ENCODE assay signal across 29 cellular contexts in the genomic region with DNA sequence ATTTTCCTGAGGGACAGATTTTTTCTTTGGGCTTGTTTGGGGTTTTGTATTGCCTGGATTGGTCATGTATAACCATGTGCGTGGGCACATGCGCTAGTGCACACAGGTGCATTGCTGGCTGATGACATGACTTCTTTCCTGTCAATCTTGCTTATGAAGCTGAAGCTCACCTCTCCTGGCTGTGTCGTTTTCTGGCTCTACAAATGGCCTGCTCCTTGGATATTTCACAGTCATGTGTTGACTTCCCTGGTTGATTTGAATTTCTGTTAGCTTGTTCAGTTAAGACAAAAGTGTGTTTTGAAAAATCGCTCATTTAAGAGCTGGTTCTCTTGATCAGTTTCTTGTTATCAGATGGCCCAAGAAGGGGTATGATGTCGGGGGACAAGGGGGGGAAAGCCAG. TPM values are rescaled to one million over a fixed set of nuclear protein-coding genes. Genes with fewer than 3 reads are reported as not detected.
"Had no signal": no experiment of that assay in that cellular context is flagged by ENCODE, and none has a peak within 500 bp of the region (broad histone marks: within the 10 kb centered on the region; RNA-seq: fewer than 3 reads in every experiment).

No MANE protein-coding gene starts in this region.

- H3K4me3 ChIP-seq: ascending aorta, coronary artery, dorsolateral prefrontal cortex, gastrocnemius medialis, heart left ventricle had no signal

- H3K27ac Mint-ChIP-seq: activated CD4-positive, alpha-beta memory T cell treated with anti-CD3 and anti-CD28 coated beads, Interleukin-2, amount 10 ng/mL, durations not matched to agents 7 days and 5 days; activated naive CD4-positive, alpha-beta T cell treated with anti-CD3 and anti-CD28 coated beads, Interleukin-2, amount 10 ng/mL, durations not matched to agents 7 days and 5 days; activated naive CD4-positive, alpha-beta T cell treated with anti-CD3 and anti-CD28 coated beads, Interleukin-2, amount 50 U/mL, for 72 hours; activated naive CD8-positive, alpha-beta T cell treated with anti-CD3 and anti-CD28 coated beads, Interleukin-2, amount 10 ng/mL, durations not matched to agents 7 days and 5 days; activated T-cell treated with anti-CD3 and anti-CD28 coated beads, Interleukin-2, amount 50 U/mL, for 24 hours; activated T-cell treated with anti-CD3 and anti-CD28 coated beads, Interleukin-2, amount 50 U/mL, for 72 hours; brain; dendritic cell treated with granulocyte-macrophage colony-stimulating factor and Interleukin-4, amounts not matched to agents 40 ng/mL and 50 ng/mL, for 4 days had no signal

- H3K4me1 ChIP-seq: foreskin keratinocyte had no signal

- DNase-seq: activated CD4-positive, alpha-beta memory T cell treated with anti-CD3 and anti-CD28 coated beads, Interleukin-2, amount 10 ng/mL, durations not matched to agents 7 days and 5 days; activated CD4-positive, alpha-beta T cell treated with anti-CD3 and anti-CD28 coated beads for 1 hour; activated CD4-positive, alpha-beta T cell treated with anti-CD3 and anti-CD28 coated beads for 4 hours; activated CD4-positive, alpha-beta T cell treated with anti-CD3 and anti-CD28 coated beads, Interleukin-2, amount 10 ng/mL, durations not matched to agents 7 days and 5 days; activated CD4-positive, alpha-beta T cell treated with anti-CD3 and anti-CD28 coated beads, Interleukin-2, amount 50 U/mL, for 4 hours; activated CD8-positive, alpha-beta memory T cell treated with anti-CD3 and anti-CD28 coated beads, Interleukin-2, amount 50 U/mL, for 48 hours; activated gamma-delta T cell; activated naive CD4-positive, alpha-beta T cell; activated naive CD4-positive, alpha-beta T cell treated with anti-CD3 and anti-CD28 coated beads, Interleukin-2, amount 10 ng/mL, durations not matched to agents 7 days and 5 days; activated naive CD8-positive, alpha-beta T cell treated with anti-CD3 and anti-CD28 coated beads, Interleukin-2, amount 10 ng/mL, durations not matched to agents 7 days and 5 days; activated T-cell treated with anti-CD3 and anti-CD28 coated beads for 4 hours; activated T-cell treated with anti-CD3 and anti-CD28 coated beads, Interleukin-2, amount 50 U/mL, for 24 hours; activated T-cell treated with anti-CD3 and anti-CD28 coated beads, Interleukin-2, amount 50 U/mL, for 72 hours; dorsolateral prefrontal cortex; effector memory CD4-positive, alpha-beta T cell; endodermal cell; gastrocnemius medialis; glutamatergic neuron; heart left ventricle; T-helper 2 cell had no signal

- H3K27me3 ChIP-seq: ascending aorta, dorsolateral prefrontal cortex, foreskin keratinocyte, gastrocnemius medialis, heart left ventricle had no signal

- H3K4me3 Mint-ChIP-seq: activated CD4-positive, alpha-beta memory T cell treated with anti-CD3 and anti-CD28 coated beads, Interleukin-2, amount 10 ng/mL, durations not matched to agents 7 days and 5 days; activated CD4-positive, alpha-beta T cell treated with anti-CD3 and anti-CD28 coated beads, Interleukin-2, amount 10 ng/mL, durations not matched to agents 7 days and 5 days; activated naive CD4-positive, alpha-beta T cell treated with anti-CD3 and anti-CD28 coated beads, Interleukin-2, amount 10 ng/mL, durations not matched to agents 7 days and 5 days; activated naive CD8-positive, alpha-beta T cell treated with anti-CD3 and anti-CD28 coated beads, Interleukin-2, amount 10 ng/mL, durations not matched to agents 7 days and 5 days; activated T-cell treated with anti-CD3 and anti-CD28 coated beads, Interleukin-2, amount 50 U/mL, for 24 hours; activated T-cell treated with anti-CD3 and anti-CD28 coated beads, Interleukin-2, amount 50 U/mL, for 72 hours; brain; central memory CD8-positive, alpha-beta T cell; dendritic cell treated with granulocyte-macrophage colony-stimulating factor and Interleukin-4, amounts not matched to agents 40 ng/mL and 50 ng/mL, for 4 days; endodermal cell had no signal

- H3K4me1 Mint-ChIP-seq: activated CD4-positive, alpha-beta memory T cell treated with anti-CD3 and anti-CD28 coated beads, Interleukin-2, amount 10 ng/mL, durations not matched to agents 7 days and 5 days; activated CD4-positive, alpha-beta T cell treated with anti-CD3 and anti-CD28 coated beads, Interleukin-2, amount 10 ng/mL, durations not matched to agents 7 days and 5 days; activated naive CD4-positive, alpha-beta T cell treated with anti-CD3 and anti-CD28 coated beads, Interleukin-2, amount 10 ng/mL, durations not matched to agents 7 days and 5 days; activated naive CD8-positive, alpha-beta T cell treated with anti-CD3 and anti-CD28 coated beads, Interleukin-2, amount 10 ng/mL, durations not matched to agents 7 days and 5 days; central memory CD8-positive, alpha-beta T cell had no signal

- FAIRE-seq: bronchial epithelial cell had no signal

- H3K27me3 Mint-ChIP-seq: brain; central memory CD8-positive, alpha-beta T cell; dendritic cell treated with granulocyte-macrophage colony-stimulating factor and Interleukin-4, amounts not matched to agents 40 ng/mL and 50 ng/mL, for 4 days had no signal

- H3K36me3 Mint-ChIP-seq: activated naive CD4-positive, alpha-beta T cell treated with anti-CD3 and anti-CD28 coated beads, Interleukin-2, amount 10 ng/mL, durations not matched to agents 7 days and 5 days; activated naive CD4-positive, alpha-beta T cell treated with anti-CD3 and anti-CD28 coated beads, Interleukin-2, amount 50 U/mL, for 72 hours; activated naive CD8-positive, alpha-beta T cell treated with anti-CD3 and anti-CD28 coated beads, Interleukin-2, amount 10 ng/mL, durations not matched to agents 7 days and 5 days had no signal

- H3K9me3 ChIP-seq: ascending aorta, gastrocnemius medialis had no signal

- H3K36me3 ChIP-seq: ascending aorta, gastrocnemius medialis, heart left ventricle had no signal

- H3K27ac ChIP-seq: coronary artery, dorsolateral prefrontal cortex, foreskin keratinocyte, heart left ventricle had no signal

- ATAC-seq: activated naive CD4-positive, alpha-beta T cell treated with anti-CD3 and anti-CD28 coated beads, Interleukin-2, amount 50 U/mL, for 72 hours; activated T-cell treated with anti-CD3 and anti-CD28 coated beads, Interleukin-2, amount 50 U/mL, for 72 hours; esophagus mucosa; gastrocnemius medialis; heart left ventricle had no signal

- H3K9me3 Mint-ChIP-seq: activated CD4-positive, alpha-beta memory T cell treated with anti-CD3 and anti-CD28 coated beads, Interleukin-2, amount 10 ng/mL, durations not matched to agents 7 days and 5 days; activated CD4-positive, alpha-beta T cell treated with anti-CD3 and anti-CD28 coated beads, Interleukin-2, amount 10 ng/mL, durations not matched to agents 7 days and 5 days; activated naive CD4-positive, alpha-beta T cell treated with anti-CD3 and anti-CD28 coated beads, Interleukin-2, amount 10 ng/mL, durations not matched to agents 7 days and 5 days; activated naive CD4-positive, alpha-beta T cell treated with anti-CD3 and anti-CD28 coated beads, Interleukin-2, amount 50 U/mL, for 72 hours had no signal

RNA-seq across cellular contexts. Expression of gene PTPRG, which starts 11.5 kb away (rescaled TPM):
- total RNA-seq: activated CD4-positive, alpha-beta T cell treated with anti-CD3 and anti-CD28 coated beads, Interleukin-2, amount 10 ng/mL, durations not matched to agents 7 days and 5 days; activated naive CD8-positive, alpha-beta T cell treated with anti-CD3 and anti-CD28 coated beads, Interleukin-2, amount 10 ng/mL, durations not matched to agents 7 days and 5 days had no signal
